ENCODE assay signal across 11 cellular contexts in genomic region chr15:89362203-89363101, GRCh38. TPM values are rescaled to one million over a fixed set of nuclear protein-coding genes. Genes with fewer than 3 reads are reported as not detected.
DNase-seq lines count a peak whose midpoint lies in the region; ATAC-seq, FAIRE-seq and TF ChIP-seq lines count a peak whose summit lies in the region.
"Had no signal": no experiment of that assay in that cellular context is flagged by ENCODE, and none has a peak within 500 bp of the region (broad histone marks: within the 10 kb centered on the region; RNA-seq: fewer than 3 reads in every experiment).

No MANE protein-coding gene starts in this region.

- H3K4me1 ChIP-seq in endodermal cell (ENCODE audit: control insufficient read depth, insufficient read depth, low read length) (no peaks in the 10 kb centered on the region), transverse colon (peaks cover 9 to 27% (median 21%) of the 10 kb centered on the region in 4 donors), Caco-2 (no peaks in the 10 kb centered on the region)

- intact Hi-C loops in transverse colon (cut with DNase I; ENCODE audit: low total_unique reads) (no loop called here), Caco-2 (cut with micrococcal nuclease; ENCODE audit: unreplicated experiment) (no loop called here)

- FAIRE-seq in urothelium cell line (lab: Jason Lieb, UNC), result no peak

- in situ Hi-C loops in transverse colon (cut with MboI; ENCODE audit: low pct_ligation_motif_present in 1 of 4, low pct_unique_long_range_greater_than_20kb in 1 of 4, low sequenced_read_pairs in 3 of 4), result loop anchor here in 1 of 4 donors (5.0 kb wide), 1 partner anchor 70 kb away; no protein-coding TSS in a partner anchor

- H3K4me3 ChIP-seq in endodermal cell (ENCODE audit: low read length) (no peak overlapping the region), transverse colon (peak overlapping the region in 2 of 4 donors; percentile 0 to 19), Caco-2 (ENCODE audit: low read depth, low read length) (no peak overlapping the region)

- H3K27ac Mint-ChIP-seq in endodermal cell, result no peak overlapping the region
- H3K27ac Mint-ChIP-seq in Caco-2 (ENCODE audit: unreplicated experiment), result no peak overlapping the region
- H3K27ac Mint-ChIP-seq: activated T-helper 2 cell treated with anti-CD3 and anti-CD28 coated beads, Interferon-gamma antibody, Interleukin-2, Interleukin-4, amounts not matched to agents 10 μg/mL and 5 μg/mL and 100 μg/mL, durations not matched to agents 14 hours and 24 hours and 36 hours; immature natural killer cell had no signal

- H3K9me3 ChIP-seq in endodermal cell (ENCODE audit: control insufficient read depth, low read length), result no peaks in the 10 kb centered on the region
- no peaks in the 10 kb centered on the region for H3K9me3 ChIP-seq in transverse colon
- H3K9me3 ChIP-seq in Caco-2, result no peaks in the 10 kb centered on the region

- H3K27me3 Mint-ChIP-seq in endodermal cell (ENCODE audit: insufficient read depth) (peaks cover 98% of the 10 kb centered on the region), Caco-2 (ENCODE audit: insufficient read depth, unreplicated experiment) (peaks cover 48% of the 10 kb centered on the region)

- H3K4me1 Mint-ChIP-seq in endodermal cell (peaks cover 4% of the 10 kb centered on the region), Caco-2 (ENCODE audit: low read depth, unreplicated experiment) (no peaks in the 10 kb centered on the region)

- no peak for TF ChIP-seq EP300 in transverse colon (IDR thresholded peaks at IDR 0.05; ENCODE audit: low read depth)

- CTCF ChIA-PET in Caco-2 (lab: Charles Lee), result interaction anchor here (0.7 to 0.8 kb wide), 2 partner anchors 62 kb away, joined by 3 to 7 read pairs; no protein-coding TSS in a partner anchor

- TF ChIP-seq POLR2A in transverse colon (IDR thresholded peaks at IDR 0.05), result no peak

- no peaks in the 10 kb centered on the region for H3K36me3 ChIP-seq in endodermal cell (ENCODE audit: control insufficient read depth, insufficient read depth, low read length)
- H3K36me3 ChIP-seq in transverse colon, result no peaks in the 10 kb centered on the region
- H3K36me3 ChIP-seq in Caco-2 (ENCODE audit: control insufficient read depth, insufficient read depth, low read length), result no peaks in the 10 kb centered on the region

- H3K27me3 ChIP-seq in endodermal cell (ENCODE audit: control insufficient read depth, insufficient read depth, low read length, poor library complexity, severe bottlenecking) (peaks cover 100% of the 10 kb centered on the region), transverse colon (peaks cover 97% of the 10 kb centered on the region), Caco-2 (replicated peaks; ENCODE audit: control insufficient read depth, insufficient read depth, low read length) (peaks cover 11% of the 10 kb centered on the region)

- no peak for ATAC-seq in HG02623 (IDR thresholded peaks at IDR 0.05; ENCODE audit: unreplicated experiment)

- POLR2A ChIA-PET in Caco-2 (lab: Charles Lee), result no interaction called here

- BruUV-seq in Caco-2 (replicated peaks; lab: Mats Ljungman, UMichigan), result no TSS peak

- peak; percentile 11 for DNase-seq in stimulated activated naive CD4-positive, alpha-beta T cell treated with Interleukin-2 at 50 U/mL for 16 hours (lab: John Stamatoyannopoulos, UW)
- no peak for DNase-seq in stimulated activated naive CD4-positive, alpha-beta T cell (lab: John Stamatoyannopoulos, UW)
- DNase-seq in NCI-H748 (lab: John Stamatoyannopoulos, UW; ENCODE audit: unreplicated experiment) (peak; percentile 72), endodermal cell (no peak), urothelium cell line (ENCODE audit: low spot score) (peak; percentile 54), transverse colon (no peak), Caco-2 (no peak)

- peak overlapping the region; percentile 68 for H3K27ac ChIP-seq in endodermal cell (ENCODE audit: low read depth, low read length)
- no peak overlapping the region for H3K27ac ChIP-seq in transverse colon

- no peaks in the 10 kb centered on the region for H3K36me3 Mint-ChIP-seq in endodermal cell (ENCODE audit: low read depth)
- H3K36me3 Mint-ChIP-seq in Caco-2 (ENCODE audit: insufficient read depth, unreplicated experiment), result no peaks in the 10 kb centered on the region
- H3K36me3 Mint-ChIP-seq: T-cell had no signal

- 3 to 6% methylated on average over 21 to 72 of the region's 73 CpGs for WGBS in endodermal cell (ENCODE audit: insufficient coverage in 1 of 2, insufficient read length in 1 of 2), 2 experiments
- 6% methylated on average over 44 of the region's 73 CpGs; no CpG with 5 or more reads in 1 of the 2 donors for WGBS in transverse colon (ENCODE audit: low coverage in 1 of 2), 2 donors

- no peak overlapping the region for H3K9ac ChIP-seq in endodermal cell (ENCODE audit: extremely low read depth, low read length, poor library complexity, severe bottlenecking)

- peaks cover 3% of the 10 kb centered on the region for H3K9me3 Mint-ChIP-seq in endodermal cell
- no peaks in the 10 kb centered on the region for H3K9me3 Mint-ChIP-seq in Caco-2 (ENCODE audit: unreplicated experiment)
- H3K9me3 Mint-ChIP-seq: activated T-helper 2 cell treated with anti-CD3 and anti-CD28 coated beads, Interferon-gamma antibody, Interleukin-2, Interleukin-4, amounts not matched to agents 10 μg/mL and 5 μg/mL and 100 μg/mL, durations not matched to agents 14 hours and 24 hours and 36 hours; T-cell had no signal

- TF ChIP-seq CTCF in endodermal cell (conservative IDR thresholded peaks at IDR 0.05) (no peak), transverse colon (IDR thresholded peaks at IDR 0.05) (no peak), Caco-2 (IDR thresholded peaks at IDR 0.05; ENCODE audit: insufficient read depth in 1 of 2, low read depth in 1 of 2, low read length in 1 of 2, severe bottlenecking in 1 of 2, unreplicated experiment in 1 of 2) (no peak)

- H3K4me3 Mint-ChIP-seq in endodermal cell (no peak overlapping the region), Caco-2 (ENCODE audit: unreplicated experiment) (no peak overlapping the region)

RNA-seq across cellular contexts. Expression of gene POLG, which starts 27.8 kb away (rescaled TPM):
- total RNA-seq in endodermal cell, result 10 to 100 TPM; 55.3 to 60.2 TPM
- 39.6 TPM for polyA plus RNA-seq in endodermal cell (2013, experiment 1 of 2)
- polyA plus RNA-seq in endodermal cell (2013, experiment 2 of 2), result 40.7 TPM
- 100 to 1,000 TPM in 2 of 4 donors, 10 to 100 TPM in 2; 64.5 to 204 (median 114) TPM for total RNA-seq in transverse colon
- total RNA-seq in Caco-2 (2022), result 63.1 and 64.1 TPM in 2 replicates

Comparison
In these comparisons a context has a peak if more than half of its experiments do, and no peak if none do; other contexts are left out.
1. DNase-seq: peak in stimulated activated naive CD4-positive, alpha-beta T cell treated with Interleukin-2 at 50 U/mL for 16 hours (single experiment), NCI-H748 (single experiment) and urothelium cell line (single experiment); none in stimulated activated naive CD4-positive, alpha-beta T cell (0 of 6), endodermal cell (single experiment), transverse colon (single experiment) and Caco-2 (0 of 2).